Comparison of ENCODE assay signal across 9 cellular contexts in genomic region chr22:45310331-45311032, GRCh38. TPM values are rescaled to one million over a fixed set of nuclear protein-coding genes. Genes with fewer than 3 reads are reported as not detected.
DNase-seq lines count a peak whose midpoint lies in the region; ATAC-seq, FAIRE-seq and TF ChIP-seq lines count a peak whose summit lies in the region.
"Had no signal": no experiment of that assay in that cellular context is flagged by ENCODE, and none has a peak within 500 bp of the region (broad histone marks: within the 10 kb centered on the region; RNA-seq: fewer than 3 reads in every experiment).

No MANE protein-coding gene starts in this region.

- H3K4me1 Mint-ChIP-seq in T-cell, result peaks cover 57 to 63% (median 59%) of the 10 kb centered on the region in 3 donors

- no peak for DNase-seq in GM12891 (ENCODE audit: insufficient read length, low spot score)
- DNase-seq in T-cell, result no peak
- no peak for DNase-seq in epithelial cell of prostate (ENCODE audit: low read depth, low spot score)
- DNase-seq in osteoblast (ENCODE audit: insufficient read length, low spot score, missing footprints), result peak; percentile 71
- no peak for DNase-seq in iPS-NIHi11 (ENCODE audit: low spot score)
- no peak for DNase-seq in SHP77 (lab: John Stamatoyannopoulos, UW)
- DNase-seq in DMS153 (lab: John Stamatoyannopoulos, UW), result no peak
- DNase-seq in activated gamma-delta T cell (lab: John Stamatoyannopoulos, UW), result no peak

- POLR2A ChIA-PET in T-cell (lab: Charles Lee), result interaction anchor here (0.5 to 0.6 kb wide), 3 partner anchors 9 to 66 kb away, joined by 3 to 4 read pairs (median 3); no protein-coding TSS in a partner anchor

- peak; percentile 9 for FAIRE-seq in GM12891 (lab: Jason Lieb, UNC)

- H3K27ac ChIP-seq in epithelial cell of prostate (peak overlapping the region; percentile 69), osteoblast (ENCODE audit: low read depth, low read length) (peak overlapping the region; percentile 33)

- H4K20me1 ChIP-seq in osteoblast (ENCODE audit: insufficient read depth, low read length), result peaks cover 16% of the 10 kb centered on the region

- no peak for TF ChIP-seq POLR2A in GM12891 (IDR thresholded peaks at IDR 0.05; ENCODE audit: low read depth, low read length)

- peak overlapping the region; percentile 89 to 91 for H3K27ac Mint-ChIP-seq in T-cell

- H3K36me3 Mint-ChIP-seq in T-cell, result peaks cover 13% of the 10 kb centered on the region

- peak overlapping the region; percentile 93 for H3K4me2 ChIP-seq in osteoblast (ENCODE audit: insufficient read depth, low read length)

- no peak for TF ChIP-seq CTCF in osteoblast (IDR thresholded peaks at IDR 0.05; ENCODE audit: extremely low read depth, low read depth, low read length)

- H3K27me3 ChIP-seq in osteoblast (ENCODE audit: insufficient read depth, low read length), result no peaks in the 10 kb centered on the region

- CTCF ChIA-PET in T-cell (lab: Charles Lee), result no interaction called here

- H3K36me3 ChIP-seq in osteoblast (ENCODE audit: insufficient read depth, low read length), result peaks cover 3% of the 10 kb centered on the region

- peaks cover 16% of the 10 kb centered on the region for H3K4me1 ChIP-seq in osteoblast (ENCODE audit: insufficient read depth, low read length)

- H2AFZ ChIP-seq in osteoblast (ENCODE audit: low read length), result no peak overlapping the region

- peak overlapping the region; percentile 88 for H3K4me3 ChIP-seq in osteoblast (ENCODE audit: insufficient read depth, low read length)

- ATAC-seq in T-cell (replicated peaks in 1 of 4), result no peak

- peaks cover 39% of the 10 kb centered on the region for H3K79me2 ChIP-seq in osteoblast (ENCODE audit: insufficient read depth, low read length)

- H3K9me3 Mint-ChIP-seq in T-cell, result no peaks in the 10 kb centered on the region

- peak overlapping the region; percentile 85 to 89 (median 88) for H3K4me3 Mint-ChIP-seq in T-cell

- H3K9me3 ChIP-seq in osteoblast (ENCODE audit: low read depth, low read length), result no peaks in the 10 kb centered on the region

- no peaks in the 10 kb centered on the region for H3K27me3 Mint-ChIP-seq in T-cell

TF ChIP-seq in GM12891, 5 proteins besides CTCF, POLR2A, EP300 and RAD21:
- TF ChIP-seq POLR2AphosphoS5 (IDR thresholded peaks at IDR 0.05; ENCODE audit: low read depth, low read length) (no peak), SPI1 (IDR thresholded peaks at IDR 0.05; ENCODE audit: low read depth, low read length) (no peak), POU2F2 (IDR thresholded peaks at IDR 0.05; ENCODE audit: low read depth, low read length) (no peak), PAX5 (IDR thresholded peaks at IDR 0.05; ENCODE audit: insufficient read depth, low read length, severe bottlenecking) (no peak), TAF1 (IDR thresholded peaks at IDR 0.05; ENCODE audit: low read depth, low read length) (no peak)

RNA-seq across cellular contexts. Expression of gene FAM118A, which starts 0.7 kb away (rescaled TPM):
- 34.8 TPM for polyA plus RNA-seq in GM12891 (2012; ENCODE audit: low read depth, missing spikeins)
- 100 to 1,000 TPM in 4 of 5 donors, 10 to 100 TPM in 1; 53.5 to 394 (median 154) TPM for total RNA-seq in T-cell
- total RNA-seq in osteoblast, result 21.7 and 23.9 TPM in 2 replicates

RNA-seq across cellular contexts. Expression of gene UPK3A, which starts 25.7 kb away (rescaled TPM):
- polyA plus RNA-seq in GM12891 (2012; ENCODE audit: low read depth, missing spikeins), result not detected
- not detected for total RNA-seq in T-cell
- total RNA-seq in osteoblast, result not detected in 2 replicates
- total RNA-seq: RPMI7951 had no signal
